In genomic region chr22:20037419-20037818, GRCh38 we compare ENCODE assay signal across 19 cellular contexts. TPM values are rescaled to one million over a fixed set of nuclear protein-coding genes. Genes with fewer than 3 reads are reported as not detected.
A peak's percentile ranks its signal among the peaks of the same experiment; 100 is the strongest.
DNase-seq lines count a peak whose midpoint lies in the region; ATAC-seq and TF ChIP-seq lines count a peak whose summit lies in the region.
"Had no signal": no experiment of that assay in that cellular context is flagged by ENCODE, and none has a peak within 500 bp of the region (broad histone marks: within the 10 kb centered on the region; RNA-seq: fewer than 3 reads in every experiment).

No MANE protein-coding gene starts in this region.

- DNase-seq in activated naive CD8-positive, alpha-beta T cell treated with anti-CD3 and anti-CD28 coated beads, Interleukin-2, amount 50 U/mL, for 24 hours, result no peak
- no peak for DNase-seq in activated naive CD8-positive, alpha-beta T cell treated with anti-CD3 and anti-CD28 coated beads for 36 hours
- DNase-seq in dorsolateral prefrontal cortex (no peak), NCI-H1436 treated with DMSO at 0.1 percent for 48 hours (lab: John Stamatoyannopoulos, UW) (no peak), uterus (no peak)
- DNase-seq: activated gamma-delta T cell treated with Interleukin-2 at 50 U/mL for 16 hours; CD8-positive, alpha-beta memory T cell; DMS53; mucosa of descending colon; NCI-H2081 treated with DMSO at 0.1 percent for 48 hours; NCI-H524 treated with DMSO at 0.1 percent for 48 hours; SIG-M5 had no signal

- H3K36me3 ChIP-seq in OCI-LY3 (replicated peaks; ENCODE audit: low read depth, low read length) (peaks cover 15% of the 10 kb centered on the region), uterus (no peaks in the 10 kb centered on the region)

- H3K27me3 ChIP-seq in OCI-LY3 (ENCODE audit: low read depth, low read length), result no peaks in the 10 kb centered on the region
- no peaks in the 10 kb centered on the region for H3K27me3 ChIP-seq in dorsolateral prefrontal cortex
- H3K27me3 ChIP-seq in uterus, result no peaks in the 10 kb centered on the region

- TF ChIP-seq POLR2A in uterus (IDR thresholded peaks at IDR 0.05), result no peak

- H3K9me3 Mint-ChIP-seq in activated naive CD8-positive, alpha-beta T cell treated with anti-CD3 and anti-CD28 coated beads, Interleukin-2, amount 50 U/mL, for 24 hours, result no peaks in the 10 kb centered on the region
- no peaks in the 10 kb centered on the region for H3K9me3 Mint-ChIP-seq in activated naive CD8-positive, alpha-beta T cell treated with anti-CD3 and anti-CD28 coated beads for 36 hours
- H3K9me3 Mint-ChIP-seq: CD8-positive, alpha-beta memory T cell had no signal

- H3K9me3 ChIP-seq in OCI-LY3 (ENCODE audit: insufficient read depth, low read length) (peaks cover 4% of the 10 kb centered on the region; the same call in 1 of the 2 replicates), uterus (no peaks in the 10 kb centered on the region)
- H3K9me3 ChIP-seq: mucosa of descending colon, thoracic aorta had no signal

- H3K79me2 ChIP-seq in OCI-LY3 (ENCODE audit: low read length), result 0 out of 2 replicates have a peak, but pooled peaks cover 4% of the 10 kb centered on the region

- peak overlapping the region; percentile 82 for H3K9ac ChIP-seq in OCI-LY3 (ENCODE audit: low read length)
- H3K9ac ChIP-seq: KMS-11 had no signal

- H3K4me3 ChIP-seq in OCI-LY3 (ENCODE audit: low read length), result peak overlapping the region; percentile 75
- H3K4me3 ChIP-seq in dorsolateral prefrontal cortex, result no peak overlapping the region
- H3K4me3 ChIP-seq in uterus, result no peak overlapping the region
- H3K4me3 ChIP-seq: mucosa of descending colon, smooth muscle cell, thoracic aorta had no signal

- ATAC-seq in activated naive CD8-positive, alpha-beta T cell treated with anti-CD3 and anti-CD28 coated beads, Interleukin-2, amount 50 U/mL, for 24 hours, result peak; percentile 53
- no peak for ATAC-seq in HG02938 (IDR thresholded peaks at IDR 0.05; ENCODE audit: unreplicated experiment)
- ATAC-seq: left lobe of liver, mucosa of descending colon had no signal

- no peaks in the 10 kb centered on the region for H3K27me3 Mint-ChIP-seq in activated naive CD8-positive, alpha-beta T cell treated with anti-CD3 and anti-CD28 coated beads, Interleukin-2, amount 50 U/mL, for 24 hours
- H3K27me3 Mint-ChIP-seq in activated naive CD8-positive, alpha-beta T cell treated with anti-CD3 and anti-CD28 coated beads for 36 hours, result no peaks in the 10 kb centered on the region
- H3K27me3 Mint-ChIP-seq: CD8-positive, alpha-beta memory T cell had no signal

- H4K20me1 ChIP-seq in OCI-LY3 (ENCODE audit: insufficient read depth, low read length), result no peaks in the 10 kb centered on the region

- intact Hi-C loops in dorsolateral prefrontal cortex (cut with DNase I) (loop anchor here in 1 of 2 donors (2.0 kb wide), 1 partner anchor 65 kb away; no protein-coding TSS in a partner anchor), uterus (cut with DNase I; ENCODE audit: low total_unique reads) (no loop called here)

- H3K4me2 ChIP-seq in OCI-LY3 (ENCODE audit: low read length), result peak overlapping the region; percentile 94
- H3K4me2 ChIP-seq: KMS-11, smooth muscle cell had no signal

- H3K4me1 ChIP-seq in OCI-LY3 (ENCODE audit: low read length) (peaks cover 45% of the 10 kb centered on the region), uterus (no peaks in the 10 kb centered on the region)

- peaks cover 6% of the 10 kb centered on the region for H3K36me3 Mint-ChIP-seq in activated naive CD8-positive, alpha-beta T cell treated with anti-CD3 and anti-CD28 coated beads, Interleukin-2, amount 50 U/mL, for 24 hours (ENCODE audit: low read depth)
- H3K36me3 Mint-ChIP-seq in activated naive CD8-positive, alpha-beta T cell treated with anti-CD3 and anti-CD28 coated beads for 36 hours, result no peaks in the 10 kb centered on the region

- peaks cover 14% of the 10 kb centered on the region for H3K4me1 Mint-ChIP-seq in activated naive CD8-positive, alpha-beta T cell treated with anti-CD3 and anti-CD28 coated beads, Interleukin-2, amount 50 U/mL, for 24 hours
- H3K4me1 Mint-ChIP-seq in activated naive CD8-positive, alpha-beta T cell treated with anti-CD3 and anti-CD28 coated beads for 36 hours, result no peaks in the 10 kb centered on the region

- peak overlapping the region; percentile 50 for H3K27ac Mint-ChIP-seq in activated naive CD8-positive, alpha-beta T cell treated with anti-CD3 and anti-CD28 coated beads, Interleukin-2, amount 50 U/mL, for 24 hours
- no peak overlapping the region for H3K27ac Mint-ChIP-seq in activated naive CD8-positive, alpha-beta T cell treated with anti-CD3 and anti-CD28 coated beads for 36 hours

- no peak overlapping the region for H2AFZ ChIP-seq in OCI-LY3 (ENCODE audit: low read depth, low read length)

- H3K27ac ChIP-seq in OCI-LY3 (ENCODE audit: low read length), result peak overlapping the region; percentile 93
- peak overlapping the region in 51 of 59 donors; percentile 47 to 95 (median 80) for H3K27ac ChIP-seq in dorsolateral prefrontal cortex
- peak overlapping the region; percentile 60 for H3K27ac ChIP-seq in temporal lobe (ENCODE audit: low read depth, low read length)
- no peak overlapping the region for H3K27ac ChIP-seq in uterus
- H3K27ac ChIP-seq: KMS-11, thoracic aorta had no signal

- TF ChIP-seq CTCF in OCI-LY3 (IDR thresholded peaks at IDR 0.05; ENCODE audit: low read depth, low read length) (no peak), dorsolateral prefrontal cortex (IDR thresholded peaks at IDR 0.05 in 54 of 56, conservative IDR thresholded peaks at IDR 0.05 in 2 of 56; ENCODE audit: low read depth in 1 of 56, partially characterized antibody in 56 of 56) (no peak), uterus (IDR thresholded peaks at IDR 0.05) (no peak)

- H3K4me3 Mint-ChIP-seq in activated naive CD8-positive, alpha-beta T cell treated with anti-CD3 and anti-CD28 coated beads, Interleukin-2, amount 50 U/mL, for 24 hours, result no peak overlapping the region
- no peak overlapping the region for H3K4me3 Mint-ChIP-seq in activated naive CD8-positive, alpha-beta T cell treated with anti-CD3 and anti-CD28 coated beads for 36 hours
- H3K4me3 Mint-ChIP-seq: CD8-positive, alpha-beta memory T cell had no signal

RNA-seq across cellular contexts. Expression of gene TANGO2, which starts 16.5 kb away (rescaled TPM):
- 10 to 100 TPM; 16.5 to 21.5 TPM for total RNA-seq in activated naive CD8-positive, alpha-beta T cell treated with anti-CD3 and anti-CD28 coated beads for 36 hours
- total RNA-seq in dorsolateral prefrontal cortex (10 to 100 TPM; 45.5 to 81.1 (median 59.7) TPM), temporal lobe (8.1 TPM), uterus (10 to 100 TPM in 2 of 4 donors, 1 to 10 TPM in 2; 2.8 to 25.1 (median 13.3) TPM)

RNA-seq across cellular contexts. Expression of gene ARVCF, which starts 20.8 kb away (rescaled TPM):
- 1 to 10 TPM; 1.1 to 1.6 TPM for total RNA-seq in activated naive CD8-positive, alpha-beta T cell treated with anti-CD3 and anti-CD28 coated beads for 36 hours
- total RNA-seq in dorsolateral prefrontal cortex (10 to 100 TPM; 14.8 to 57.2 (median 32.4) TPM), temporal lobe (48.9 TPM), uterus (10 to 100 TPM in 2 of 4 donors, 1 to 10 TPM in 2; 1.5 to 43.4 (median 16.6) TPM)

RNA-seq across cellular contexts. Expression of gene DGCR8, which starts 42.6 kb away (rescaled TPM):
- total RNA-seq in activated naive CD8-positive, alpha-beta T cell treated with anti-CD3 and anti-CD28 coated beads for 36 hours, result 10 to 100 TPM; 42.6 to 47.0 TPM
- 10 to 100 TPM; 27.2 to 57.7 (median 37.4) TPM for total RNA-seq in dorsolateral prefrontal cortex
- 24.8 TPM for total RNA-seq in temporal lobe
- total RNA-seq in uterus, result 10 to 100 TPM; 13.2 to 56.2 (median 33.5) TPM

Comparison
In these comparisons a context has a peak if more than half of its experiments do, and no peak if none do; other contexts are left out.
1. H3K27ac ChIP-seq: peak in OCI-LY3 (single experiment), dorsolateral prefrontal cortex (51 of 59) and temporal lobe (single experiment); none in uterus (0 of 2).